ENCODE assay signal across 8 cellular contexts in the genomic region with DNA sequence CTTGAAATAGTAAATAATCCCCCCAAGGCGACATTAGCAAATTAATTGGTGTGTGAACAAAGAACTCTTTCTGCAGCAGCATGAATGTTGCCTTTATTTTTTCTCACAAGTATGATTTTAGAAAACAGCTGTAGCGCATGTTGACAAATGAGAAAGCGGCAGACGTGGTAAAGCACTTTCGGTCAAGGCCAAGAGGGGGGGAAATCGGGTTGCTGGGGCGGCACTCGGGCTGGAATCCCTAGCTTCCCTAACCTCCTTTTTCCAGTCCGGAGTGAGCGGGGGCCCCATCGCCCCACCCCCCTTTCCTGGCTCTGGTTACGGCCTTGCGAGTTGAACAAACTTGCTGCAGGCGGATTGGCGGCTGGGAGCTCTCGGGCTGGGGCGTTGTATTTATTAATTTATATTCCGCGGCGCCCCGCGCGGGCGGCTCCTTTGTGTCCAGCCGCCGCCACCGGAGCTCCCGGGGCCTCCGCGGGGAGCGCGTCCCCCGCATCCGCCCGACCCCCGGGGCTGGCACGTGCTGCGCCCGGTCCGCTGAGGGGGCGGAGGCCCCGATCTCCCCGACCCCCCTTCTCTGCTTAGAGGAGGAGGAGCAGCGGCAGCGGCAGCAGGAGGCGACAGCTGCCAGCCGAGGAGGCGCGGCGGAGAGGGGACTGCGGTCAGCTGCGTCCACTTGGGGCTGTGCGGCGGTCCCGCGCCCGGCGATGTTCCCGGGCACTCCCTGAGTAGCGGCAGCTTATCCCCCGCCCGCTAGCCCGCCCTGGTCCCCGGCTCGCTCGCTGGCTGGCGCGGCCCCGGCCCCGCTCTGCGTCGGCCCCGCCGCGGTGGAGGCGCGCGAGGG. TPM values are rescaled to one million over a fixed set of nuclear protein-coding genes. Genes with fewer than 3 reads are reported as not detected.
DNase-seq lines count a peak whose midpoint lies in the region; ATAC-seq and TF ChIP-seq lines count a peak whose summit lies in the region.

A gene with protein sequence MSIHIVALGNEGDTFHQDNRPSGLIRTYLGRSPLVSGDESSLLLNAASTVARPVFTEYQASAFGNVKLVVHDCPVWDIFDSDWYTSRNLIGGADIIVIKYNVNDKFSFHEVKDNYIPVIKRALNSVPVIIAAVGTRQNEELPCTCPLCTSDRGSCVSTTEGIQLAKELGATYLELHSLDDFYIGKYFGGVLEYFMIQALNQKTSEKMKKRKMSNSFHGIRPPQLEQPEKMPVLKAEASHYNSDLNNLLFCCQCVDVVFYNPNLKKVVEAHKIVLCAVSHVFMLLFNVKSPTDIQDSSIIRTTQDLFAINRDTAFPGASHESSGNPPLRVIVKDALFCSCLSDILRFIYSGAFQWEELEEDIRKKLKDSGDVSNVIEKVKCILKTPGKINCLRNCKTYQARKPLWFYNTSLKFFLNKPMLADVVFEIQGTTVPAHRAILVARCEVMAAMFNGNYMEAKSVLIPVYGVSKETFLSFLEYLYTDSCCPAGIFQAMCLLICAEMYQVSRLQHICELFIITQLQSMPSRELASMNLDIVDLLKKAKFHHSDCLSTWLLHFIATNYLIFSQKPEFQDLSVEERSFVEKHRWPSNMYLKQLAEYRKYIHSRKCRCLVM (plus strand): TSS at position 607 of the 841 bp plus-strand sequence. CDS start 347 bp downstream, outside the sequence.

- H3K27me3 ChIP-seq in effector memory CD4-positive, alpha-beta T cell (replicated peaks; ENCODE audit: control insufficient read depth, insufficient read depth, low read length, poor library complexity, severe bottlenecking) = peaks cover 11% of the 10 kb centered on the region

- WGBS in lower leg skin, 2 donors = 1% methylated on average over 32 to 40 of the region's 78 CpGs

- no peaks in the 10 kb centered on the region for H3K36me3 ChIP-seq in effector memory CD4-positive, alpha-beta T cell (ENCODE audit: control insufficient read depth, insufficient read depth, low read length)

- intact Hi-C loops in lower leg skin (cut with DNase I; ENCODE audit: low total_unique reads) = no loop called here

- no peak within 1 kb of the TSS for H3K27ac ChIP-seq in effector memory CD4-positive, alpha-beta T cell (ENCODE audit: insufficient read depth, low read length, poor library complexity, severe bottlenecking)

- H3K4me1 ChIP-seq in effector memory CD4-positive, alpha-beta T cell (ENCODE audit: control insufficient read depth, insufficient read depth, low read length, poor library complexity, severe bottlenecking) = peaks cover 5% of the 10 kb centered on the region

- TF ChIP-seq POLR2A in lower leg skin (IDR thresholded peaks at IDR 0.05) = peak in 1 of 2 donors; percentile 33

- no peak for TF ChIP-seq CTCF in lower leg skin (IDR thresholded peaks at IDR 0.05)

- peak within 1 kb of the TSS; percentile 63 for H3K4me3 ChIP-seq in effector memory CD4-positive, alpha-beta T cell (ENCODE audit: insufficient read depth, low read depth, low read length, poor library complexity, severe bottlenecking)
- H3K4me3 ChIP-seq in lower leg skin (ENCODE audit: low read depth, poor library complexity, severe bottlenecking) = peak within 1 kb of the TSS; percentile 88

- peak; percentile 56 for ATAC-seq in GM18909 (IDR thresholded peaks at IDR 0.05; ENCODE audit: poor library complexity, unreplicated experiment)
- peak; percentile 51 for ATAC-seq in HG03175 (IDR thresholded peaks at IDR 0.05; ENCODE audit: unreplicated experiment)

- DNase-seq in AG20443 (ENCODE audit: low spot score) = peak; percentile 86
- DNase-seq in NCI-H446 treated with DMSO at 0.1 percent for 48 hours (lab: John Stamatoyannopoulos, UW) = peak; percentile 53
- DNase-seq in activated CD4-positive, alpha-beta T cell treated with anti-CD3 and anti-CD28 coated beads, Interleukin-2, amount 50 U/mL, for 48 hours = peak; percentile 26 to 37
- DNase-seq in effector memory CD4-positive, alpha-beta T cell = peak in 1 of 3 donors; percentile 8
- DNase-seq in lower leg skin (ENCODE audit: low spot score in 2 of 2) = peak; percentile 88 to 97
- DNase-seq in stimulated activated CD8-positive, alpha-beta memory T cell treated with anti-CD3 and anti-CD28 coated beads, Interleukin-12 subunit alpha, Interleukin-12 subunit beta, amount 100 ng/mL, for 1 hour (ENCODE audit: low read depth) = peak; percentile 4

- H3K9me3 ChIP-seq in effector memory CD4-positive, alpha-beta T cell (ENCODE audit: control insufficient read depth, low read length) = no peaks in the 10 kb centered on the region

RNA-seq across cellular contexts. Expression of the gene that starts here (rescaled TPM):
- total RNA-seq in lower leg skin = 10 to 100 TPM; 16.7 to 39.4 (median 28.2) TPM
